In the genomic region with DNA sequence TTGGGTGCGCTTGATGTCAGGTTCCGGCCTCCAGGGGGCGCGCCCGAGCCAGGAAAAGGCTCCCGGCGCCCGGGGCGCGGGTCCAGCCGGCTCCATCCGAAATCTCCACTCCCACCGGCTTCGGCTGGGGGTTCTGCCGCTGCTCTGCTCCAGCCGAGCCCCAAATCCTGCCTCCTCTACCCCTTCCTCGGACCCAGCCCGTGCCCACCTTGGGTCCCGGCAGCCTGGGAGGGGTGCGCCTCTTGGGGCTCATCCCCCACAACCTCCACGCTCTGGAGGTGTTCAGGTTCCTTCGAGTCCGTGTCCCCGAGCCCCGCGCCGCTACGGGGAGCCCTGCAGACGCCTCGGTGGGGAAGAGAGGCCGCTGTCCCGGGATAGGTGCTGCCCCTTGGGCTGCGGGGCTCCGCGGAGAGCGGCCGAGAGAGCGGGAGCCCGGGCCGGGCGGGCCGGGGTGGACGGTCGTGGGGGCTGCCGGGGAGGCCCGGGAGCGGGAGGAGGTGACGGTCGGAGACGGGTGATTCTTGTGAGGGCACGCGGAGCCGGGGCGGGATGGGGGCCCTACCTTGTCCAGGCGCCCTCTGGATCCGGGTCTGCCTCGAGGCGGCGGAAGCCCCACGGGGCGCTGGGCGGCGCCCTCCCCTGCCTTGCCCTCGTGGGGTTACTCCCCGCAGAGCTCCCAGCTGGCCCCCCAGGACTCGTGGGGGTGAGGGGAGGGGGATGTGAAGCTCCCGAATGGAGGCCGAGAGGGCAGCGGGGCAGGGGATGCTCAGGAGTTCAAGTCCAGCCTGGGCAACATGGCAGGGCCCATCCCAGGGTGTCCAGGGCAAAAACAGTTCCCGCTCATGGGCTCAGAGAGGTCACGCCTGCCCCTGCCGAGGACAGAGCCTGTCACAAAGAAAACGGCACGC, we compare ENCODE assay signal across 8 cellular contexts. TPM values are rescaled to one million over a fixed set of nuclear protein-coding genes. Genes with fewer than 3 reads are reported as not detected.
A peak's percentile ranks its signal among the peaks of the same experiment; 100 is the strongest.
DNase-seq lines count a peak whose midpoint lies in the region; ATAC-seq and TF ChIP-seq lines count a peak whose summit lies in the region.

No MANE protein-coding gene starts in this region.

- CTCF ChIA-PET in IMR-90 (lab: Yijun Ruan, JAX): no interaction called here

- peak overlapping the region; percentile 80 for H2AK9ac ChIP-seq in IMR-90 (replicated peaks; ENCODE audit: low read depth, low read length, poor library complexity)

- H3K18ac ChIP-seq in IMR-90 (ENCODE audit: low read depth, low read length): peak overlapping the region; percentile 69; the same call in 1 of the 2 replicates

- in situ Hi-C loops in IMR-90 (cut with MboI; ENCODE audit: low sequenced_read_pairs): loop anchor here (10.0 kb wide), 1 partner anchor 122 kb away; no protein-coding TSS in a partner anchor

- TF ChIP-seq POLR2A in GM10847 (IDR thresholded peaks at IDR 0.05; ENCODE audit: extremely low read depth, insufficient read length) (peak; percentile 38), IMR-90 (IDR thresholded peaks at IDR 0.05; ENCODE audit: low read depth, low read length) (peak; percentile 63), adrenal gland (IDR thresholded peaks at IDR 0.05) (no peak)

- H3K27me3 ChIP-seq in IMR-90 (ENCODE audit: control insufficient read depth, insufficient read depth, low read length) (no peaks in the 10 kb centered on the region), adrenal gland (no peaks in the 10 kb centered on the region), aorta (ENCODE audit: control insufficient read depth in 1 of 2, insufficient read depth in 2 of 2, low read length in 1 of 2) (no peaks in the 10 kb centered on the region)

- H2BK120ac ChIP-seq in IMR-90 (ENCODE audit: low read depth, low read length): peak overlapping the region; percentile 95

- peak overlapping the region; percentile 26; the same call in 1 of the 2 replicates for H3K27ac ChIP-seq in IMR-90 (ENCODE audit: insufficient read depth, low read length)
- H3K27ac ChIP-seq in adrenal gland: peak overlapping the region in 2 of 5 donors; percentile 3 to 9
- H3K27ac ChIP-seq in aorta (ENCODE audit: low read depth in 1 of 2, low read length in 2 of 2): no peak overlapping the region

- peak overlapping the region; percentile 79 for H2BK20ac ChIP-seq in IMR-90 (ENCODE audit: low read depth, low read length)

- BruUV-seq in IMR-90 (replicated peaks; lab: Mats Ljungman, UMichigan): no TSS peak

- H3K36me3 ChIP-seq in IMR-90 (ENCODE audit: control insufficient read depth, insufficient read depth, low read length) (no peaks in the 10 kb centered on the region), adrenal gland (replicated peaks in 1 of 2) (no peaks in the 10 kb centered on the region), aorta (ENCODE audit: control insufficient read depth in 1 of 2, insufficient read depth in 2 of 2, low read length in 1 of 2) (no peaks in the 10 kb centered on the region)

- peak overlapping the region; percentile 97 for H3K4me2 ChIP-seq in IMR-90 (ENCODE audit: low read depth, low read length)

- H4K91ac ChIP-seq in IMR-90 (ENCODE audit: insufficient read depth, low read depth, low read length): peak overlapping the region; percentile 92

- no peaks in the 10 kb centered on the region for H3K79me1 ChIP-seq in IMR-90 (ENCODE audit: low read depth in 1 of 2, low read length in 2 of 2)

- H3K4me3 ChIP-seq in IMR-90 (ENCODE audit: insufficient read depth, low read depth, low read length): peak overlapping the region; percentile 63
- H3K4me3 ChIP-seq in adrenal gland: peak overlapping the region in 1 of 4 donors; percentile 56
- H3K4me3 ChIP-seq in aorta (ENCODE audit: low read length in 2 of 2): peak overlapping the region; percentile 37 to 42

- H4K5ac ChIP-seq in IMR-90 (ENCODE audit: low read depth, low read length): peak overlapping the region; percentile 61

- peak overlapping the region; percentile 73 for H2AK5ac ChIP-seq in IMR-90 (ENCODE audit: low read depth, low read length)

- H3K9me3 ChIP-seq in IMR-90 (ENCODE audit: control insufficient read depth, insufficient read depth, low read length) (no peaks in the 10 kb centered on the region), adrenal gland (replicated peaks in 1 of 3) (no peaks in the 10 kb centered on the region), aorta (ENCODE audit: control insufficient read depth, low read length) (no peaks in the 10 kb centered on the region)

- POLR2A ChIA-PET in IMR-90 (lab: Charles Lee; ENCODE audit: unreplicated experiment): interaction anchor here (0.6 kb wide), 1 partner anchor 12 kb away, joined by 7 read pairs; no protein-coding TSS in a partner anchor

- peak overlapping the region; percentile 90; the same call in 2 of the 3 replicates for H2BK15ac ChIP-seq in IMR-90 (ENCODE audit: low read depth, low read length)

- H2BK5ac ChIP-seq in IMR-90 (ENCODE audit: low read depth, low read length, poor library complexity, severe bottlenecking): peak overlapping the region; percentile 61

- H3K4me1 ChIP-seq in IMR-90 (ENCODE audit: control insufficient read depth, insufficient read depth, low read length) (no peaks in the 10 kb centered on the region), adrenal gland (replicated peaks in 1 of 2) (peaks cover 0 to 9% of the 10 kb centered on the region in 2 donors), aorta (ENCODE audit: control insufficient read depth in 1 of 2, insufficient read depth in 2 of 2, low read length in 2 of 2) (no peaks in the 10 kb centered on the region)

- no peaks in the 10 kb centered on the region for H4K20me1 ChIP-seq in IMR-90 (ENCODE audit: insufficient read depth, low read length)

- 39% methylated on average over 16 of the region's 74 CpGs; no CpG with 5 or more reads in 1 of the 2 experiments for WGBS in IMR-90 (ENCODE audit: extremely low coverage in 2 of 2, insufficient read length in 1 of 2), 2 experiments
- 12 to 36% (median 22%) methylated on average over 12 to 74 of the region's 74 CpGs for WGBS in adrenal gland, 4 donors
- WGBS in aorta, 2 donors: 16 to 17% methylated on average over 60 to 74 of the region's 74 CpGs

- DNase-seq in IMR-90 (peak; percentile 53), T follicular helper cell (ENCODE audit: low read depth) (peak; percentile 70), adrenal gland (peak; percentile 72 to 90 (median 82)), hepatic stellate cell (ENCODE audit: low spot score) (peak; percentile 86), retina (peak; percentile 95), aorta (peak; percentile 89 to 97)

- dilution Hi-C loops in IMR-90 (cut with HindIII; ENCODE audit: low sequenced_read_pairs, unreplicated experiment): no loop called here

- ATAC-seq in IMR-90 (ENCODE audit: low read depth) (peak; percentile 95), aorta (ENCODE audit: low FRiP score) (peak; percentile 95), HG03432 (IDR thresholded peaks at IDR 0.05; ENCODE audit: unreplicated experiment) (no peak)

- peak overlapping the region; percentile 68; the same call in 1 of the 2 replicates for H3K23ac ChIP-seq in IMR-90 (ENCODE audit: low read depth, low read length)

- H3K56ac ChIP-seq in IMR-90 (ENCODE audit: extremely low read depth, insufficient read depth, low read length): peak overlapping the region; percentile 59; the same call in 1 of the 2 replicates

- peak; percentile 90 for TF ChIP-seq RAD21 in IMR-90 (IDR thresholded peaks at IDR 0.05; ENCODE audit: low read length)

- TF ChIP-seq CTCF in IMR-90 (conservative IDR thresholded peaks at IDR 0.05; ENCODE audit: low read depth, low read length) (peak; percentile 87), adrenal gland (IDR thresholded peaks at IDR 0.05) (peak; percentile 62 to 87 (median 74))

- H3K9me1 ChIP-seq in IMR-90 (ENCODE audit: insufficient read depth, low read length): no peaks in the 10 kb centered on the region

- intact Hi-C loops in IMR-90 (cut with micrococcal nuclease) (loop anchor here (1.0 kb wide), 1 partner anchor 158 kb away; no protein-coding TSS in a partner anchor), adrenal gland (cut with DNase I) (loop anchor here (5.0 to 10.0 kb wide), 3 partner anchors 40 to 160 kb away; no protein-coding TSS in a partner anchor), aorta (cut with DNase I) (loop anchor here (2.0 to 10.0 kb wide), 5 partner anchors 38 to 158 kb away; no protein-coding TSS in a partner anchor)

- peak overlapping the region; percentile 89 for H3K4ac ChIP-seq in IMR-90 (ENCODE audit: low read depth, low read length)

- peak overlapping the region; percentile 81 to 87 for H4K8ac ChIP-seq in IMR-90 (ENCODE audit: low read depth in 2 of 2, low read length in 2 of 2)

- 0 out of 2 replicates have a peak overlapping the region, but pooled peaks have one; percentile 63 for H3K14ac ChIP-seq in IMR-90 (replicated peaks; ENCODE audit: low read depth, low read length)

- peak overlapping the region; percentile 100 for H2AFZ ChIP-seq in IMR-90 (replicated peaks; ENCODE audit: low read length, poor library complexity)

- H3K9ac ChIP-seq in IMR-90 (ENCODE audit: low read depth, low read length): peak overlapping the region; percentile 77

RNA-seq across cellular contexts. Expression of gene CYB5R3, which starts 13.2 kb away (rescaled TPM):
- total RNA-seq in IMR-90 (2012; rRNA removed) (37.5 and 44.1 TPM in 2 replicates), adrenal gland (100 to 1,000 TPM; 187 to 578 (median 365) TPM), aorta (100 to 1,000 TPM; 430 to 444 TPM)
- polyA plus RNA-seq in IMR-90 (2012; rRNA removed) (362 and 405 TPM in 2 replicates), adrenal gland (100 to 1,000 TPM; 101 to 313 (median 201) TPM), aorta (100 to 1,000 TPM; 346 to 756 TPM)
- polyA plus RNA-seq in IMR-90 (2012; cell fraction: cytosol; rRNA removed): 217 and 450 TPM in 2 replicates
- 98.1 and 215 TPM in 2 replicates for polyA plus RNA-seq in IMR-90 (2012; cell fraction: nucleus; rRNA removed; ENCODE audit: low replicate concordance)

RNA-seq across cellular contexts. Expression of gene ATP5MGL, which starts 22.0 kb away (rescaled TPM):
- total RNA-seq in IMR-90 (2012; rRNA removed) (0.18 TPM in 1 of 2 replicates, not detected in the other), adrenal gland (under 1 TPM in 4 of 8 donors, not detected in 4; 0.31 to 0.86 (median 0.57) TPM), aorta (1 to 10 TPM; 1.5 to 2.7 TPM)
- polyA plus RNA-seq in IMR-90 (2012; rRNA removed) (not detected in 2 replicates), adrenal gland (not detected), aorta (not detected)
- polyA plus RNA-seq in IMR-90 (2012; cell fraction: cytosol; rRNA removed): not detected in 2 replicates
- polyA plus RNA-seq in IMR-90 (2012; cell fraction: nucleus; rRNA removed; ENCODE audit: low replicate concordance): 0.10 TPM in 1 of 2 replicates, not detected in the other

RNA-seq across cellular contexts. Expression of gene POLDIP3, which starts 47.7 kb away (rescaled TPM):
- total RNA-seq in IMR-90 (2012; rRNA removed): 28.1 and 33.9 TPM in 2 replicates
- 43.6 and 45.4 TPM in 2 replicates for polyA plus RNA-seq in IMR-90 (2012; rRNA removed)
- 23.9 and 40.0 TPM in 2 replicates for polyA plus RNA-seq in IMR-90 (2012; cell fraction: cytosol; rRNA removed)
- polyA plus RNA-seq in IMR-90 (2012; cell fraction: nucleus; rRNA removed; ENCODE audit: low replicate concordance): 29.6 and 46.7 TPM in 2 replicates
- total RNA-seq in adrenal gland: 10 to 100 TPM; 32.1 to 80.2 (median 54.5) TPM
- 10 to 100 TPM; 18.7 to 66.1 (median 24.1) TPM for polyA plus RNA-seq in adrenal gland
- 10 to 100 TPM; 49.2 to 49.6 TPM for total RNA-seq in aorta
- polyA plus RNA-seq in aorta: 10 to 100 TPM; 26.0 to 32.9 TPM

RNA-seq across cellular contexts. Expression of gene A4GALT, which starts 58.3 kb away (rescaled TPM):
- 1.6 and 1.9 TPM in 2 replicates for total RNA-seq in IMR-90 (2012; rRNA removed)
- polyA plus RNA-seq in IMR-90 (2012; rRNA removed): 6.1 and 6.3 TPM in 2 replicates
- polyA plus RNA-seq in IMR-90 (2012; cell fraction: cytosol; rRNA removed): 3.4 and 8.7 TPM in 2 replicates
- 3.6 and 6.1 TPM in 2 replicates for polyA plus RNA-seq in IMR-90 (2012; cell fraction: nucleus; rRNA removed; ENCODE audit: low replicate concordance)
- 10 to 100 TPM in 7 of 8 donors, 1 to 10 TPM in 1; 2.7 to 29.8 (median 18.2) TPM for total RNA-seq in adrenal gland
- polyA plus RNA-seq in adrenal gland: 10 to 100 TPM in 2 of 3 donors, 1 to 10 TPM in 1; 4.2 to 21.5 (median 17.8) TPM
- 10 to 100 TPM; 62.1 to 72.3 TPM for total RNA-seq in aorta
- polyA plus RNA-seq in aorta: 10 to 100 TPM; 15.8 to 75.8 TPM

Comparison
In these comparisons a context has a peak if more than half of its experiments do, and no peak if none do; other contexts are left out.
1. POLR2A ChIP-seq: peak in GM10847 (single experiment) and IMR-90 (single experiment); none in adrenal gland (0 of 2).
2. Peak in every context shown above with its lines, with median percentiles within 50 percentile points of each other: DNase-seq.